8 cellular contexts compared by ENCODE assay signal in genomic region chr10:101297901-101298451, GRCh38. TPM values are rescaled to one million over a fixed set of nuclear protein-coding genes. Genes with fewer than 3 reads are reported as not detected.
DNase-seq lines count a peak whose midpoint lies in the region; ATAC-seq and TF ChIP-seq lines count a peak whose summit lies in the region.

No MANE protein-coding gene starts in this region.

- DNase-seq in C1 segment of cervical spinal cord (lab: John Stamatoyannopoulos, UW) = peak in 11 of 14 donors; percentile 17 to 71 (median 33)
- DNase-seq in H7 = peak; percentile 81
- DNase-seq in RPMI7951 (ENCODE audit: low read depth) = peak; percentile 23
- peak; percentile 91 for DNase-seq in activated effector memory CD4-positive, alpha-beta T cell treated with anti-CD3 and anti-CD28 coated beads, Interleukin-2, amount 50 U/mL, for 16 hours
- DNase-seq in glomerular endothelial cell (ENCODE audit: extremely low read depth, low read depth, low spot score) = peak; percentile 12
- DNase-seq in retinal pigment epithelial cell (ENCODE audit: low read depth) = no peak

- ATAC-seq in GM19463 (IDR thresholded peaks at IDR 0.05; ENCODE audit: unreplicated experiment) = no peak
- ATAC-seq in HG03354 (IDR thresholded peaks at IDR 0.05; ENCODE audit: poor library complexity, severe bottlenecking, unreplicated experiment) = no peak

- H3K4me3 ChIP-seq in H7 (ENCODE audit: insufficient read depth, low read depth, low read length) (no peak overlapping the region), retinal pigment epithelial cell (ENCODE audit: low read length) (no peak overlapping the region)

- peaks cover 36% of the 10 kb centered on the region for H3K27me3 ChIP-seq in H7 (ENCODE audit: control insufficient read depth, insufficient read depth, low read length)

- no peaks in the 10 kb centered on the region for H3K36me3 ChIP-seq in H7 (replicated peaks; ENCODE audit: control insufficient read depth, insufficient read depth, low read length)

- TF ChIP-seq CTCF in retinal pigment epithelial cell (conservative IDR thresholded peaks at IDR 0.05; ENCODE audit: low read depth, low read length) = peak; percentile 97

RNA-seq across cellular contexts. Expression of gene BTRC, which starts 56.0 kb away (rescaled TPM):
- total RNA-seq in H7 (2014; rRNA removed; shearing (Covaris generic)) = 13.0 and 13.2 TPM in 2 replicates
- 7.1 and 7.9 TPM in 2 replicates for total RNA-seq in RPMI7951 (2014; rRNA removed; shearing (Covaris generic))
- 13.8 and 18.8 TPM in 2 replicates for total RNA-seq in glomerular endothelial cell
